3 cellular contexts compared by ENCODE assay signal in the genomic region with DNA sequence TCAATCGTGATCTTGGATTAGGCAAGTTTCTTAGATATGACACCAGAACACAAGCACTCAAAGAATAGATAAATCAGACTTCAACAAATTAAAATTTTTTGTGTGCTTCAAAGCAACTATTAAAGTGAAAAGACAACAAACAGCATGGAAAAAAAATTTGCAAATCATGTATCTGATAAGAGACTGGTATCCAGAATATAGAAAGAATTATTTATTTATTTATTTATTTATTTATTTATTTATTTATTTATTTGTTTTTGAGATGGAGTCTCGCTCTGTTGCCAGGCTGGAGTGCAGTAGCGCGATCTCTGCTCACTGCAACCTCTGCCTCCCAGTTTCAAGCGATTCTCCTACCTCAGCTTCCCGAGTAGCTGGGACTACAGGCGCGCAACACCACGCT. TPM values are rescaled to one million over a fixed set of nuclear protein-coding genes. Genes with fewer than 3 reads are reported as not detected.
"Had no signal": no experiment of that assay in that cellular context is flagged by ENCODE, and none has a peak within 500 bp of the region (broad histone marks: within the 10 kb centered on the region; RNA-seq: fewer than 3 reads in every experiment).

No MANE protein-coding gene starts in this region.

RNA-seq across cellular contexts. Expression of gene PCAT6, which starts 18.5 kb away (rescaled TPM):
- total RNA-seq: HT-29, HT1080, IMR-90 had no signal
